In genomic region chr1:234546890-234547788, GRCh38 we compare ENCODE assay signal across 1 cellular context.
TF ChIP-seq lines count a peak whose summit lies in the region.

No MANE protein-coding gene starts in this region.

TF ChIP-seq in K562, 482 proteins besides CTCF, POLR2A, EP300 and RAD21 (continued from another document and continues in another):
- TF ChIP-seq ZMIZ1 (IDR thresholded peaks at IDR 0.05; ENCODE audit: low read depth in 2 of 2, low read length in 2 of 2) (no peak; a peak in 1 of 4 replicates), YBX1 (IDR thresholded peaks at IDR 0.05) (no peak), MTA2 (IDR thresholded peaks at IDR 0.05; ENCODE audit: low read depth) (peak; percentile 74), DDX20 (tag; IDR thresholded peaks at IDR 0.05; ENCODE audit: low read depth) (no peak), E2F8 (IDR thresholded peaks at IDR 0.05; ENCODE audit: low read depth, partially characterized antibody) (no peak), CREB5 (CRISPR knock-in tag; IDR thresholded peaks at IDR 0.05) (no peak), ZBTB5 (IDR thresholded peaks at IDR 0.05) (peak; percentile 62; the same call in 1 of the 2 replicates), CREB1 (IDR thresholded peaks at IDR 0.05) (peak; percentile 64; the same call in 1 of the 2 replicates), CREB1 (CRISPR knock-in tag; IDR thresholded peaks at IDR 0.05) (no peak), NR3C1 (CRISPR knock-in tag; IDR thresholded peaks at IDR 0.05) (no peak), SMARCC2 (IDR thresholded peaks at IDR 0.05; ENCODE audit: low read depth) (peak; percentile 63), SRSF1 (IDR thresholded peaks at IDR 0.05; ENCODE audit: low read depth, low read length) (no peak), E2F1 (CRISPR knock-in tag; IDR thresholded peaks at IDR 0.05) (no peak), EWSR1 (IDR thresholded peaks at IDR 0.05; ENCODE audit: borderline replicate concordance, low read depth, partially characterized antibody) (no peak), KLF13 (tag; IDR thresholded peaks at IDR 0.05; ENCODE audit: borderline replicate concordance, low read depth) (no peak), THRA (IDR thresholded peaks at IDR 0.05) (no peak), HES1 (IDR thresholded peaks at IDR 0.05; ENCODE audit: low read depth) (no peak), TFAM (CRISPR knock-in tag; conservative IDR thresholded peaks at IDR 0.05) (no peak), ZNF707 (CRISPR knock-in tag; conservative IDR thresholded peaks at IDR 0.05) (peak; percentile 27; the same call in 1 of the 2 replicates), ZNF589 (CRISPR knock-in tag; IDR thresholded peaks at IDR 0.05; ENCODE audit: low read depth) (no peak; the same call in 1 of the 2 replicates), POLR2AphosphoS5 (IDR thresholded peaks at IDR 0.05; ENCODE audit: control insufficient read depth, insufficient read depth, low read depth, low read length) (peak; percentile 81; the same call in 1 of the 2 replicates), DIDO1 (tag; IDR thresholded peaks at IDR 0.05; ENCODE audit: low read depth) (no peak), ZBTB12 (CRISPR knock-in tag; IDR thresholded peaks at IDR 0.05) (0 out of 2 replicates have a peak, but pooled peaks have one; percentile 29), TSC22D4 (tag; IDR thresholded peaks at IDR 0.05) (no peak), MXD1 (CRISPR knock-in tag; IDR thresholded peaks at IDR 0.05; ENCODE audit: borderline replicate concordance, poor library complexity, severe bottlenecking) (no peak), TRIM25 (IDR thresholded peaks at IDR 0.05; ENCODE audit: borderline replicate concordance) (peak; percentile 97; the same call in 1 of the 2 replicates), PHF8 (IDR thresholded peaks at IDR 0.05; ENCODE audit: borderline replicate concordance, low read length) (no peak), CUX1 (CRISPR knock-in tag; IDR thresholded peaks at IDR 0.05) (no peak), ZNF780A (CRISPR knock-in tag; IDR thresholded peaks at IDR 0.05) (no peak), TAL1 (IDR thresholded peaks at IDR 0.05) (peak; percentile 80), NCOA2 (IDR thresholded peaks at IDR 0.05; ENCODE audit: partially characterized antibody in 2 of 2) (no peak), MAFF (IDR thresholded peaks at IDR 0.05; ENCODE audit: low read length) (no peak), ZBED1 (IDR thresholded peaks at IDR 0.05) (no peak), ZNF408 (CRISPR knock-in tag; IDR thresholded peaks at IDR 0.05; ENCODE audit: low read depth) (no peak)
